10 cellular contexts compared by ENCODE assay signal in the genomic region with DNA sequence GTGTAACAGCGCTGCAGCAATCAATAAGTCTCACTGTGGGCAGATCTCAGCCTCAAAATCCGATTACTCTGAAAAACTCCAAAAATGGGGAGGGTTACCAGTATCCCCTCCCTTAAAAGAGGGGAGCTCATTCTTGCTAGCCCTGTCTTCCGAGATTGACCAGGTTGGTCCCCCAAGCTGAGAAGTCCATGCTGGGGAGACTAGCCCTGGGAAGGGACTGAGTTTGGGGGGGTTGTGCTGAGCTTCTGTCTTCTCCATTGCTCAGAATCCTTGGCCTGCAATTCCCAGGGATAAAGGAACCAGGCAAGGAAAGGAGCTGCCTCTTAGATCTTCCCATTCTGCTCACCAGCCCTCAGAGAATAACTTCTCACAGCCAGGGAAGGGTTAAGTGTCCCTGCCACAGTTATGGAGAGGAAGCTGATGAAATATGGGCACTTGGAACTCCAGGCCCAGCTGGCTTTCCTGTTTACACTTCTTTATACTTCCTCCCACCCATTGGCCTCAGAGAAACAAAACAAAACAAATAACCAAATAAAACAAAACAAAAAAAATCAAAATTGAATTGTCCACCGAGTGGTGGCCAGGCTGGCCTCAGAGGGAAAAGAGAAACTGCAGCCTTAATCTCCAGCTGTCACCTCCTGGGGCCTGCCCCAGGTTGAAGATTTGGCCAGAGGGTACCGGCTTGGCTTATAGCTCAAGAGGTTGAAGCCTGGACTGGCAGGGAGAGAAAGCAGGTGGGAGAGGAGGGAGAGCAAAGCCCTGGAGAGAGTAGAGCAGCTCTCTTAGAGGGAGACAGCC. TPM values are rescaled to one million over a fixed set of nuclear protein-coding genes. Genes with fewer than 3 reads are reported as not detected.
DNase-seq lines count a peak whose midpoint lies in the region; ATAC-seq, FAIRE-seq and TF ChIP-seq lines count a peak whose summit lies in the region.
"Had no signal": no experiment of that assay in that cellular context is flagged by ENCODE, and none has a peak within 500 bp of the region (broad histone marks: within the 10 kb centered on the region; RNA-seq: fewer than 3 reads in every experiment).

No MANE protein-coding gene starts in this region.

- POLR2A ChIA-PET in A549 (lab: Yijun Ruan, JAX) (interaction anchor here (1.2 kb wide), 1 partner anchor 17 kb away, joined by 3 read pairs; no protein-coding TSS in a partner anchor), HEK293 (lab: Yijun Ruan, JAX) (interaction anchor here (0.5 to 2.4 kb wide), 8 partner anchors 9 to 410 kb away, joined by 3 to 9 read pairs (median 4); a partner anchor contains a TSS)

- TF ChIP-seq EP300 in A549 (IDR thresholded peaks at IDR 0.05), result no peak

- peaks cover 7% of the 10 kb centered on the region for H3K79me1 ChIP-seq in mesenchymal stem cell (replicated peaks; ENCODE audit: low read length, poor library complexity, severe bottlenecking)

- no peak for TF ChIP-seq POLR2A in A549 (IDR thresholded peaks at IDR 0.05; ENCODE audit: low read length)

- peak in 1 of 2 experiments; percentile 39 for DNase-seq in A549 (ENCODE audit: low read depth in 1 of 2, low spot score in 1 of 2)
- DNase-seq in SK-N-MC (ENCODE audit: low read depth, low spot score), result no peak
- peak; percentile 93 for DNase-seq in mesenchymal stem cell
- no peak for DNase-seq in foreskin melanocyte
- no peak for DNase-seq in urothelium cell line (ENCODE audit: low spot score)
- DNase-seq: kidney glomerular epithelial cell had no signal

- H2BK120ac ChIP-seq in mesenchymal stem cell (ENCODE audit: low read depth, low read length), result peak overlapping the region; percentile 89

- H2BK12ac ChIP-seq in mesenchymal stem cell (ENCODE audit: low read length in 2 of 2), result peak overlapping the region; percentile 25 to 67

- H3K4me3 ChIP-seq in A549 (no peak overlapping the region), HEK293 (ENCODE audit: low read depth, low read length) (no peak overlapping the region), SK-N-MC (peak overlapping the region; percentile 29; the same call in 1 of the 2 replicates), mesenchymal stem cell (ENCODE audit: insufficient read depth in 1 of 2, low read depth in 1 of 2, low read length in 2 of 2) (peak overlapping the region in 1 of 2 experiments; percentile 96)

- peak overlapping the region in 1 of 2 experiments; percentile 75 for H3K23ac ChIP-seq in mesenchymal stem cell (ENCODE audit: low read length in 2 of 2)

- H3K18ac ChIP-seq in mesenchymal stem cell (ENCODE audit: low read depth in 1 of 2, low read length in 2 of 2), result peak overlapping the region; percentile 92 to 99

- no peak overlapping the region for H2BK5ac ChIP-seq in mesenchymal stem cell (ENCODE audit: low read depth, low read length, poor library complexity, severe bottlenecking)

- H3K4ac ChIP-seq in mesenchymal stem cell (ENCODE audit: low read depth in 1 of 2, low read length in 2 of 2), result peak overlapping the region; percentile 87 to 96

- H3K36me3 ChIP-seq in HEK293 (ENCODE audit: control insufficient read depth in 2 of 2, insufficient read depth in 1 of 2, low read length in 2 of 2), result peaks cover 0 to 33% of the 10 kb centered on the region in 2 experiments; a peak in 2 of 3 replicates
- peaks cover 14% of the 10 kb centered on the region for H3K36me3 ChIP-seq in SK-N-MC (ENCODE audit: insufficient read depth, low read length)
- peaks cover 10 to 12% of the 10 kb centered on the region in 2 experiments for H3K36me3 ChIP-seq in mesenchymal stem cell (ENCODE audit: control insufficient read depth in 1 of 2, insufficient read depth in 2 of 2, low read depth in 1 of 2, low read length in 2 of 2)

- H2AFZ ChIP-seq in mesenchymal stem cell (ENCODE audit: low read depth, low read length), result no peak overlapping the region

- H4K8ac ChIP-seq in mesenchymal stem cell (ENCODE audit: low read length), result peak overlapping the region; percentile 85

- TF ChIP-seq RAD21 in A549 (conservative IDR thresholded peaks at IDR 0.05 in 1 of 2, IDR thresholded peaks at IDR 0.05 in 1 of 2), result no peak

- no peak for ATAC-seq in A549
- ATAC-seq in HG03439 (IDR thresholded peaks at IDR 0.05; ENCODE audit: unreplicated experiment), result no peak
- no peak for ATAC-seq in HG03521 (IDR thresholded peaks at IDR 0.05; ENCODE audit: unreplicated experiment)

- 67% methylated on average over 5 of the region's 5 CpGs for WGBS in A549 (ENCODE audit: missing lambda C conversion rate)
- WGBS in mesenchymal stem cell, result 4% methylated on average over 5 of the region's 5 CpGs

- H3K27ac ChIP-seq in A549 (peak overlapping the region; percentile 41 to 61; a peak in 4 of 6 replicates), HEK293 (ENCODE audit: extremely low read depth, low read depth, low read length) (peak overlapping the region; percentile 92), SK-N-MC (peak overlapping the region; percentile 38; the same call in 1 of the 2 replicates), mesenchymal stem cell (ENCODE audit: low read length, poor library complexity, severe bottlenecking) (peak overlapping the region; percentile 3)

- H3K4me1 ChIP-seq in A549 (peaks cover 21% of the 10 kb centered on the region), HEK293 (ENCODE audit: control insufficient read depth, insufficient read depth, low read length) (peaks cover 50% of the 10 kb centered on the region), mesenchymal stem cell (ENCODE audit: control insufficient read depth, insufficient read depth, low read depth, low read length) (peaks cover 34% of the 10 kb centered on the region)

- CTCF ChIA-PET in A549 (lab: Yijun Ruan, JAX) (interaction anchor here (0.7 to 3.5 kb wide), 25 partner anchors 22 to 543 kb away, joined by 3 to 19 read pairs (median 3); no protein-coding TSS in a partner anchor), HEK293 (lab: Yijun Ruan, JAX) (interaction anchor here (0.6 to 3.2 kb wide), 21 partner anchors 22 to 652 kb away, joined by 3 to 18 read pairs (median 3); no protein-coding TSS in a partner anchor)

- peaks cover 0 to 4% of the 10 kb centered on the region in 2 experiments for H3K27me3 ChIP-seq in mesenchymal stem cell (ENCODE audit: control insufficient read depth in 1 of 2, insufficient read depth in 1 of 2, low read length in 2 of 2)

- no peaks in the 10 kb centered on the region for H3K9me3 ChIP-seq in A549
- H3K9me3 ChIP-seq in HEK293 (ENCODE audit: control insufficient read depth, insufficient read depth, low read depth, low read length), result no peaks in the 10 kb centered on the region
- H3K9me3 ChIP-seq in SK-N-MC (ENCODE audit: low read depth, low read length), result no peaks in the 10 kb centered on the region
- no peaks in the 10 kb centered on the region for H3K9me3 ChIP-seq in mesenchymal stem cell (ENCODE audit: control insufficient read depth, low read length)

- H3K14ac ChIP-seq in mesenchymal stem cell (ENCODE audit: low read length in 2 of 2), result peak overlapping the region in 1 of 2 experiments; percentile 93

- TF ChIP-seq CTCF in A549 (IDR thresholded peaks at IDR 0.05) (no peak), HEK293 (tag by site-specific recombination; IDR thresholded peaks at IDR 0.05) (no peak)

- peak overlapping the region; percentile 15; the same call in 2 of the 3 replicates for H3K4me2 ChIP-seq in A549
- peak overlapping the region; percentile 60 for H3K4me2 ChIP-seq in mesenchymal stem cell (ENCODE audit: low read length, poor library complexity, severe bottlenecking)

- H2AK5ac ChIP-seq in mesenchymal stem cell (ENCODE audit: low read length, severe bottlenecking), result peak overlapping the region; percentile 49

- H2BK15ac ChIP-seq in mesenchymal stem cell (ENCODE audit: low read depth, poor library complexity, severe bottlenecking), result peak overlapping the region; percentile 86

- H3K9ac ChIP-seq in SK-N-MC (ENCODE audit: insufficient read length) (peak overlapping the region; percentile 46), mesenchymal stem cell (ENCODE audit: low read length) (peak overlapping the region; percentile 98)

- peak overlapping the region; percentile 87 for H4K91ac ChIP-seq in mesenchymal stem cell (ENCODE audit: low read length)

- FAIRE-seq in A549 (lab: Jason Lieb, UNC) (no peak), urothelium cell line (lab: Jason Lieb, UNC) (no peak)
- FAIRE-seq: D721Med had no signal

RNA-seq across cellular contexts. Expression of a gene that starts 2.6 kb away (rescaled TPM):
- polyA plus RNA-seq in A549 (2011; rRNA removed) (11.6 and 17.0 TPM in 2 replicates), A549 (2017; fragmentation: RNase III; extraction: RNeasy Plus Mini Kit Qiagen cat#74134 plus additional on column Dnase treatment) (7.0 to 10.2 TPM (median 8.6 TPM) in 3 replicates)
- polyA plus RNA-seq in A549 (2012; cell fraction: cytosol; rRNA removed), result 9.3 and 12.8 TPM in 2 replicates
- polyA plus RNA-seq in A549 (2012; cell fraction: nucleus; rRNA removed), result 38.5 and 48.1 TPM in 2 replicates
- polyA minus RNA-seq in A549 (2011; rRNA and poly(A)+ RNA removed), result 4.0 and 5.5 TPM in 2 replicates
- polyA plus RNA-seq in mesenchymal stem cell (2013, experiment 1 of 2), result 39.4 TPM
- 35.7 TPM for polyA plus RNA-seq in mesenchymal stem cell (2013, experiment 2 of 2)

RNA-seq across cellular contexts. Expression of a gene that starts 6.1 kb away (rescaled TPM):
- 2.5 and 2.7 TPM in 2 replicates for polyA plus RNA-seq in A549 (2011; rRNA removed)
- polyA plus RNA-seq in A549 (2012; cell fraction: cytosol; rRNA removed), result 1.9 and 2.5 TPM in 2 replicates
- polyA plus RNA-seq in A549 (2012; cell fraction: nucleus; rRNA removed), result 21.9 and 24.5 TPM in 2 replicates
- polyA plus RNA-seq in A549 (2017; fragmentation: RNase III; extraction: RNeasy Plus Mini Kit Qiagen cat#74134 plus additional on column Dnase treatment), result 2.1 to 3.0 TPM (median 2.4 TPM) in 3 replicates
- polyA minus RNA-seq in A549 (2011; rRNA and poly(A)+ RNA removed), result 0.39 and 0.74 TPM in 2 replicates
- 15.0 TPM for polyA plus RNA-seq in mesenchymal stem cell (2013, experiment 1 of 2)
- 14.1 TPM for polyA plus RNA-seq in mesenchymal stem cell (2013, experiment 2 of 2)

RNA-seq across cellular contexts. Expression of a gene that starts 9.3 kb away (rescaled TPM):
- polyA plus RNA-seq in A549 (2011; rRNA removed), result 0.74 and 0.75 TPM in 2 replicates
- 0.25 and 0.29 TPM in 2 replicates for polyA plus RNA-seq in A549 (2012; cell fraction: cytosol; rRNA removed)
- 1.6 TPM in 2 replicates for polyA plus RNA-seq in A549 (2012; cell fraction: nucleus; rRNA removed)
- 0.24 to 0.37 TPM (median 0.30 TPM) in 3 replicates for polyA plus RNA-seq in A549 (2017; fragmentation: RNase III; extraction: RNeasy Plus Mini Kit Qiagen cat#74134 plus additional on column Dnase treatment)
- polyA minus RNA-seq in A549 (2011; rRNA and poly(A)+ RNA removed), result 0.44 and 0.99 TPM in 2 replicates
- polyA plus RNA-seq in mesenchymal stem cell (2013, experiment 1 of 2), result 5.9 TPM
- polyA plus RNA-seq in mesenchymal stem cell (2013, experiment 2 of 2), result 5.9 TPM

RNA-seq across cellular contexts. Expression of a gene that starts 17.3 kb away (rescaled TPM):
- polyA plus RNA-seq in A549 (2011; rRNA removed) (9.4 and 10.2 TPM in 2 replicates), A549 (2017; fragmentation: RNase III; extraction: RNeasy Plus Mini Kit Qiagen cat#74134 plus additional on column Dnase treatment) (12.3 to 14.9 TPM (median 14.7 TPM) in 3 replicates)
- polyA plus RNA-seq in A549 (2012; cell fraction: cytosol; rRNA removed), result 8.7 and 9.0 TPM in 2 replicates
- polyA plus RNA-seq in A549 (2012; cell fraction: nucleus; rRNA removed), result 48.0 and 49.7 TPM in 2 replicates
- polyA minus RNA-seq in A549 (2011; rRNA and poly(A)+ RNA removed), result 4.4 and 4.9 TPM in 2 replicates
- polyA plus RNA-seq in mesenchymal stem cell (2013, experiment 1 of 2), result 37.1 TPM
- 35.9 TPM for polyA plus RNA-seq in mesenchymal stem cell (2013, experiment 2 of 2)

RNA-seq across cellular contexts. Expression of a gene that starts 23.3 kb away (rescaled TPM):
- polyA plus RNA-seq in A549 (2011; rRNA removed) (15.4 and 22.3 TPM in 2 replicates), A549 (2017; fragmentation: RNase III; extraction: RNeasy Plus Mini Kit Qiagen cat#74134 plus additional on column Dnase treatment) (27.4 to 32.3 TPM (median 27.4 TPM) in 3 replicates)
- polyA plus RNA-seq in A549 (2012; cell fraction: cytosol; rRNA removed), result 16.9 TPM in 2 replicates
- 9.0 and 12.5 TPM in 2 replicates for polyA plus RNA-seq in A549 (2012; cell fraction: nucleus; rRNA removed)
- polyA minus RNA-seq in A549 (2011; rRNA and poly(A)+ RNA removed), result 6.5 and 6.6 TPM in 2 replicates
- 108 TPM for polyA plus RNA-seq in mesenchymal stem cell (2013, experiment 1 of 2)
- 115 TPM for polyA plus RNA-seq in mesenchymal stem cell (2013, experiment 2 of 2)

Comparison
In these comparisons a context has a peak if more than half of its experiments do, and no peak if none do; other contexts are left out.
1. H3K27ac ChIP-seq: peak in every context shown above with its lines; median percentile 92 in HEK293; 51 in A549; 38 in SK-N-MC; 3 in mesenchymal stem cell.